ENCODE assay signal across 18 cellular contexts in genomic region chr20:22438926-22439325, GRCh38.
DNase-seq lines count a peak whose midpoint lies in the region; ATAC-seq and TF ChIP-seq lines count a peak whose summit lies in the region.
"Had no signal": no experiment of that assay in that cellular context is flagged by ENCODE, and none has a peak within 500 bp of the region (broad histone marks: within the 10 kb centered on the region; RNA-seq: fewer than 3 reads in every experiment).

No MANE protein-coding gene starts in this region.

- H3K79me2 ChIP-seq in H9 (ENCODE audit: insufficient read depth, low read length), result no peaks in the 10 kb centered on the region

- no peak overlapping the region for H2BK12ac ChIP-seq in H9 (ENCODE audit: insufficient read length, low read depth, low read length)

- H3K9me3 ChIP-seq in H9 (ENCODE audit: control insufficient read depth, low read depth, low read length), result no peaks in the 10 kb centered on the region
- H3K9me3 ChIP-seq: neutrophil, SJSA1, testis had no signal

- ATAC-seq in foreskin keratinocyte, result peak; percentile 44

- H4K8ac ChIP-seq in H9 (replicated peaks; ENCODE audit: insufficient read length, low read depth, low read length), result no peak overlapping the region

- H3K23ac ChIP-seq in H9 (ENCODE audit: insufficient read length, low read depth, low read length), result no peak overlapping the region

- H2BK15ac ChIP-seq in H9 (ENCODE audit: low read depth, low read length), result no peak overlapping the region

- H3K27ac Mint-ChIP-seq in H9, result no peak overlapping the region
- H3K27ac Mint-ChIP-seq: CD8-positive, alpha-beta memory T cell had no signal

- no peak overlapping the region for H3K14ac ChIP-seq in H9 (ENCODE audit: insufficient read depth, low read length)

- no peak overlapping the region for H2AK5ac ChIP-seq in H9 (ENCODE audit: insufficient read length, low read length)

- H3K4ac ChIP-seq in H9 (ENCODE audit: low read depth, low read length), result no peak overlapping the region

- H3K4me3 Mint-ChIP-seq in H9, result no peak overlapping the region
- H3K4me3 Mint-ChIP-seq: CD8-positive, alpha-beta memory T cell had no signal

- no peak overlapping the region for H4K5ac ChIP-seq in H9 (ENCODE audit: insufficient read length, low read depth, low read length)

- no peaks in the 10 kb centered on the region for H3K4me1 ChIP-seq in H9 (ENCODE audit: insufficient read depth, low read length)
- no peaks in the 10 kb centered on the region for H3K4me1 ChIP-seq in foreskin keratinocyte
- H3K4me1 ChIP-seq: SJSA1, testis had no signal

- no peak overlapping the region for H3T11ph ChIP-seq in H9 (ENCODE audit: low read length)

- H3K27ac ChIP-seq in H9 (ENCODE audit: insufficient read length, low read depth, low read length) (no peak overlapping the region), foreskin keratinocyte (no peak overlapping the region)
- H3K27ac ChIP-seq: neutrophil, SJSA1, testis had no signal

- peaks cover 5% of the 10 kb centered on the region in 2 experiments for H3K4me1 Mint-ChIP-seq in H9
- H3K4me1 Mint-ChIP-seq: CD8-positive, alpha-beta memory T cell had no signal

- no peak overlapping the region for H2BK5ac ChIP-seq in H9 (ENCODE audit: insufficient read length, low read length)

- H3K4me2 ChIP-seq in H9 (ENCODE audit: insufficient read depth, insufficient read length, low read length), result no peak overlapping the region

- H3K9ac ChIP-seq in H9 (ENCODE audit: extremely low read depth, insufficient read length, low read length), result no peak overlapping the region

- no peak overlapping the region for H2BK20ac ChIP-seq in H9 (ENCODE audit: low read depth, low read length, poor library complexity, severe bottlenecking)

- no peak overlapping the region for H3K18ac ChIP-seq in H9 (ENCODE audit: insufficient read length, low read depth, low read length)

- H4K91ac ChIP-seq in H9 (ENCODE audit: insufficient read length, low read depth, low read length), result no peak overlapping the region

- H2BK120ac ChIP-seq in H9 (ENCODE audit: low read depth, low read length, poor library complexity, severe bottlenecking), result no peak overlapping the region

- WGBS in H9 (ENCODE audit: extremely low coverage, insufficient read length, low lambda C conversion rate), result no CpG with 5 or more reads among the region's 4 CpGs

- no peak overlapping the region for H3K56ac ChIP-seq in H9 (ENCODE audit: insufficient read length, low read depth, low read length)

- H3K79me1 ChIP-seq in H9 (ENCODE audit: insufficient read depth, low read depth, low read length, poor library complexity, severe bottlenecking), result no peaks in the 10 kb centered on the region

- peaks cover 58% of the 10 kb centered on the region for H3K27me3 Mint-ChIP-seq in H9 (ENCODE audit: low read depth)
- H3K27me3 Mint-ChIP-seq: CD8-positive, alpha-beta memory T cell had no signal

- no peaks in the 10 kb centered on the region for H4K20me1 ChIP-seq in H9 (ENCODE audit: control insufficient read depth, insufficient read depth, insufficient read length)

- no peak overlapping the region for H2AFZ ChIP-seq in H9 (ENCODE audit: low read length)

- DNase-seq in COLO668 (lab: John Stamatoyannopoulos, UW; ENCODE audit: unreplicated experiment) (peak; percentile 34), H9 (no peak), RPMI8226 (peak; percentile 18), foreskin keratinocyte (no peak), CD1c-positive myeloid dendritic cell (ENCODE audit: extremely low spot score) (no peak), NCI-H2029 treated with DMSO at 0.1 percent for 48 hours (lab: John Stamatoyannopoulos, UW) (no peak), NCI-H128 (lab: John Stamatoyannopoulos, UW; ENCODE audit: unreplicated experiment) (no peak)
- DNase-seq in activated CD8-positive, alpha-beta memory T cell treated with anti-CD3 and anti-CD28 coated beads, Interleukin-2, amount 50 U/mL, for 4 hours, result no peak
- DNase-seq: activated T-cell treated with anti-CD3 and anti-CD28 coated beads for 4 hours; amygdala; CD8-positive, alpha-beta memory T cell; effector CD4-positive, alpha-beta T cell; glutamatergic neuron; GOT3; NCI-H2227 treated with DMSO at 0.1 percent for 48 hours; testis had no signal

- H3K27me3 ChIP-seq in H9 (ENCODE audit: insufficient read depth, low read length), result no peaks in the 10 kb centered on the region
- H3K27me3 ChIP-seq in foreskin keratinocyte, result peaks cover 5% of the 10 kb centered on the region
- H3K27me3 ChIP-seq: neutrophil, SJSA1, testis had no signal

- TF ChIP-seq CTCF in H9 (conservative IDR thresholded peaks at IDR 0.05) (peak; percentile 61), foreskin keratinocyte (conservative IDR thresholded peaks at IDR 0.05) (peak; percentile 34)

- no peaks in the 10 kb centered on the region for H3K36me3 Mint-ChIP-seq in H9 (ENCODE audit: insufficient read depth in 1 of 3, low read depth in 3 of 3)
- H3K36me3 Mint-ChIP-seq: CD8-positive, alpha-beta memory T cell had no signal

- H3K23me2 ChIP-seq in H9 (ENCODE audit: insufficient read length, low read depth, low read length, poor library complexity, severe bottlenecking), result no peaks in the 10 kb centered on the region

- no peaks in the 10 kb centered on the region for H3K9me3 Mint-ChIP-seq in H9

Comparison
In these comparisons a context has a peak if more than half of its experiments do, and no peak if none do; other contexts are left out.
1. DNase-seq: peak in COLO668 (single experiment) and RPMI8226 (single experiment); none in H9 (single experiment), foreskin keratinocyte (0 of 2), activated CD8-positive, alpha-beta memory T cell treated with anti-CD3 and anti-CD28 coated beads, Interleukin-2, amount 50 U/mL, for 4 hours (single experiment), CD1c-positive myeloid dendritic cell (single experiment), NCI-H2029 treated with DMSO at 0.1 percent for 48 hours (single experiment) and NCI-H128 (single experiment).